Comparison of ENCODE assay signal across 20 cellular contexts in genomic region chr16:2934450-2934849, GRCh38. TPM values are rescaled to one million over a fixed set of nuclear protein-coding genes. Genes with fewer than 3 reads are reported as not detected.
DNase-seq lines count a peak whose midpoint lies in the region; ATAC-seq and TF ChIP-seq lines count a peak whose summit lies in the region.
"Had no signal": no experiment of that assay in that cellular context is flagged by ENCODE, and none has a peak within 500 bp of the region (broad histone marks: within the 10 kb centered on the region; RNA-seq: fewer than 3 reads in every experiment).

No MANE protein-coding gene starts in this region.

- H3K4me1 ChIP-seq in HEK293 (ENCODE audit: control insufficient read depth, insufficient read depth, low read length) (no peaks in the 10 kb centered on the region), Panc1 (ENCODE audit: control insufficient read depth, insufficient read depth, low read length) (no peaks in the 10 kb centered on the region)
- H3K4me1 ChIP-seq: SJCRH30 had no signal

- H3K27ac Mint-ChIP-seq in activated naive CD4-positive, alpha-beta T cell treated with anti-CD3 and anti-CD28 coated beads, Interleukin-2, amount 50 U/mL, for 24 hours, result peak overlapping the region; percentile 68
- peak overlapping the region; percentile 58 for H3K27ac Mint-ChIP-seq in progenitor cell of endocrine pancreas
- no peak overlapping the region for H3K27ac Mint-ChIP-seq in activated CD8-positive, alpha-beta memory T cell treated with anti-CD3 and anti-CD28 coated beads, Interleukin-2, amount 10 ng/mL, durations not matched to agents 7 days and 5 days
- H3K27ac Mint-ChIP-seq: CD8-positive, alpha-beta memory T cell had no signal

- H3K4me3 ChIP-seq in HEK293 (ENCODE audit: low read depth, low read length) (no peak overlapping the region), Panc1 (ENCODE audit: low read depth in 2 of 2, low read length in 2 of 2) (no peak overlapping the region)
- H3K4me3 ChIP-seq: SJCRH30 had no signal

- no peaks in the 10 kb centered on the region for H3K27me3 Mint-ChIP-seq in activated naive CD4-positive, alpha-beta T cell treated with anti-CD3 and anti-CD28 coated beads, Interleukin-2, amount 50 U/mL, for 24 hours
- H3K27me3 Mint-ChIP-seq in progenitor cell of endocrine pancreas, result no peaks in the 10 kb centered on the region
- no peaks in the 10 kb centered on the region for H3K27me3 Mint-ChIP-seq in activated CD8-positive, alpha-beta memory T cell treated with anti-CD3 and anti-CD28 coated beads, Interleukin-2, amount 10 ng/mL, durations not matched to agents 7 days and 5 days
- H3K27me3 Mint-ChIP-seq: CD8-positive, alpha-beta memory T cell had no signal

- H3K9me3 ChIP-seq in HEK293 (ENCODE audit: control insufficient read depth, insufficient read depth, low read depth, low read length) (no peaks in the 10 kb centered on the region), Panc1 (ENCODE audit: control insufficient read depth, insufficient read depth, low read depth, low read length) (no peaks in the 10 kb centered on the region)
- H3K9me3 ChIP-seq: SJCRH30 had no signal

- no peak for TF ChIP-seq CTCF in HEK293 (tag by site-specific recombination; IDR thresholded peaks at IDR 0.05)
- TF ChIP-seq CTCF in Panc1 (IDR thresholded peaks at IDR 0.05), result no peak
- no peak for TF ChIP-seq CTCF in progenitor cell of endocrine pancreas (IDR thresholded peaks at IDR 0.05; ENCODE audit: unreplicated experiment)

- BruUV-seq in Panc1 (replicated peaks; lab: Mats Ljungman, UMichigan), result TSS peak; percentile 62

- CTCF ChIA-PET in HEK293 (lab: Yijun Ruan, JAX), result interaction anchor here (0.6 to 1.1 kb wide), 2 partner anchors 15 to 738 kb away, joined by 3 to 4 read pairs; no protein-coding TSS in a partner anchor
- CTCF ChIA-PET in Panc1 (lab: Charles Lee), result interaction anchor here (0.6 kb wide), 1 partner anchor 96 kb away, joined by 9 read pairs; no protein-coding TSS in a partner anchor
- CTCF ChIA-PET in activated CD8-positive, alpha-beta memory T cell treated with anti-CD3 and anti-CD28 coated beads, Interleukin-2, amount 10 ng/mL, durations not matched to agents 7 days and 5 days (lab: Charles Lee), result no interaction called here

- H3K9me3 Mint-ChIP-seq in activated naive CD4-positive, alpha-beta T cell treated with anti-CD3 and anti-CD28 coated beads, Interleukin-2, amount 50 U/mL, for 24 hours, result no peaks in the 10 kb centered on the region
- H3K9me3 Mint-ChIP-seq in progenitor cell of endocrine pancreas (ENCODE audit: low read depth), result no peaks in the 10 kb centered on the region
- no peaks in the 10 kb centered on the region for H3K9me3 Mint-ChIP-seq in activated CD8-positive, alpha-beta memory T cell treated with anti-CD3 and anti-CD28 coated beads, Interleukin-2, amount 10 ng/mL, durations not matched to agents 7 days and 5 days (ENCODE audit: low read depth)
- H3K9me3 Mint-ChIP-seq: CD8-positive, alpha-beta memory T cell had no signal

- DNase-seq in activated naive CD4-positive, alpha-beta T cell (lab: John Stamatoyannopoulos, UW), result no peak
- DNase-seq in Panc1 (ENCODE audit: low read depth, low spot score), result no peak
- DNase-seq in progenitor cell of endocrine pancreas (ENCODE audit: low spot score, unreplicated experiment), result no peak
- no peak for DNase-seq in activated CD8-positive, alpha-beta memory T cell treated with anti-CD3 and anti-CD28 coated beads, Interleukin-2, amount 10 ng/mL, durations not matched to agents 7 days and 5 days
- no peak for DNase-seq in globus pallidus (ENCODE audit: low spot score)
- DNase-seq: 8988T; Calu3; CD8-positive, alpha-beta memory T cell; GOT3; NCI-H1105; NCI-H2029; NCI-H226; NCI-H510A treated with DMSO at 0.1 percent for 48 hours; NCI-H748 treated with DMSO at 0.1 percent for 48 hours; SJCRH30; T-helper 1 cell had no signal

- H3K36me3 Mint-ChIP-seq in activated naive CD4-positive, alpha-beta T cell treated with anti-CD3 and anti-CD28 coated beads, Interleukin-2, amount 50 U/mL, for 24 hours, result peaks cover 7% of the 10 kb centered on the region
- peaks cover 6% of the 10 kb centered on the region for H3K36me3 Mint-ChIP-seq in progenitor cell of endocrine pancreas (ENCODE audit: insufficient read depth)
- peaks cover 10% of the 10 kb centered on the region for H3K36me3 Mint-ChIP-seq in activated CD8-positive, alpha-beta memory T cell treated with anti-CD3 and anti-CD28 coated beads, Interleukin-2, amount 10 ng/mL, durations not matched to agents 7 days and 5 days

- H3K27me3 ChIP-seq in Panc1 (ENCODE audit: control insufficient read depth, insufficient read depth, low read length), result no peaks in the 10 kb centered on the region
- H3K27me3 ChIP-seq: SJCRH30 had no signal

- no peak overlapping the region for H3K27ac ChIP-seq in HEK293 (ENCODE audit: extremely low read depth, low read depth, low read length)
- H3K27ac ChIP-seq in Panc1 (ENCODE audit: low read length), result no peak overlapping the region
- H3K27ac ChIP-seq: C4-2B, SJCRH30 had no signal

- in situ Hi-C loops in Panc1 (cut with HindIII; ENCODE audit: low pct_unique_long_range_greater_than_20kb, low sequenced_read_pairs), result no loop called here

- H3K4me1 Mint-ChIP-seq in activated naive CD4-positive, alpha-beta T cell treated with anti-CD3 and anti-CD28 coated beads, Interleukin-2, amount 50 U/mL, for 24 hours, result no peaks in the 10 kb centered on the region
- no peaks in the 10 kb centered on the region for H3K4me1 Mint-ChIP-seq in progenitor cell of endocrine pancreas (ENCODE audit: low read depth)
- no peaks in the 10 kb centered on the region for H3K4me1 Mint-ChIP-seq in activated CD8-positive, alpha-beta memory T cell treated with anti-CD3 and anti-CD28 coated beads, Interleukin-2, amount 10 ng/mL, durations not matched to agents 7 days and 5 days
- H3K4me1 Mint-ChIP-seq: CD8-positive, alpha-beta memory T cell had no signal

- H3K36me3 ChIP-seq in HEK293 (ENCODE audit: control insufficient read depth in 2 of 2, insufficient read depth in 1 of 2, low read length in 2 of 2) (peaks cover 4 to 77% of the 10 kb centered on the region in 2 experiments; a peak in 2 of 3 replicates), Panc1 (ENCODE audit: control insufficient read depth, insufficient read depth, low read length) (no peaks in the 10 kb centered on the region)

- no peak for ATAC-seq in Panc1
- no peak for ATAC-seq in HG03342 (IDR thresholded peaks at IDR 0.05; ENCODE audit: unreplicated experiment)
- ATAC-seq in activated CD8-positive, alpha-beta memory T cell treated with anti-CD3 and anti-CD28 coated beads, Interleukin-2, amount 10 ng/mL, durations not matched to agents 7 days and 5 days, result no peak

- intact Hi-C loops in Panc1 (cut with micrococcal nuclease; ENCODE audit: unreplicated experiment), result no loop called here

- POLR2A ChIA-PET in HEK293 (lab: Yijun Ruan, JAX), result no interaction called here
- POLR2A ChIA-PET in Panc1 (lab: Charles Lee), result no interaction called here

- no peak overlapping the region for H3K4me3 Mint-ChIP-seq in activated naive CD4-positive, alpha-beta T cell treated with anti-CD3 and anti-CD28 coated beads, Interleukin-2, amount 50 U/mL, for 24 hours
- H3K4me3 Mint-ChIP-seq in progenitor cell of endocrine pancreas (ENCODE audit: low read depth), result no peak overlapping the region
- no peak overlapping the region for H3K4me3 Mint-ChIP-seq in activated CD8-positive, alpha-beta memory T cell treated with anti-CD3 and anti-CD28 coated beads, Interleukin-2, amount 10 ng/mL, durations not matched to agents 7 days and 5 days
- H3K4me3 Mint-ChIP-seq: CD8-positive, alpha-beta memory T cell had no signal

TF ChIP-seq in HEK293, 187 proteins besides CTCF, POLR2A, EP300 and RAD21:
- TF ChIP-seq IKZF3 (tag by site-specific recombination; IDR thresholded peaks at IDR 0.05) (no peak), ZNF600 (tag by site-specific recombination; IDR thresholded peaks at IDR 0.05) (peak; percentile 72), REPIN1 (tag by site-specific recombination; IDR thresholded peaks at IDR 0.05; ENCODE audit: low read depth) (no peak), ZFP69B (tag by site-specific recombination; IDR thresholded peaks at IDR 0.05) (no peak), ZNF23 (tag by site-specific recombination; IDR thresholded peaks at IDR 0.05; ENCODE audit: borderline replicate concordance) (no peak)
TF ChIP-seq in HEK293: peak in this region for 1.

RNA-seq across cellular contexts. Expression of gene FLYWCH1, which starts 22.7 kb away (rescaled TPM):
- total RNA-seq in Panc1 (2021; ENCODE audit: unreplicated experiment), result 67.9 TPM
- polyA plus RNA-seq in Panc1 (2012; ENCODE audit: insufficient read length), result 76.9 TPM
- 19.5 and 20.7 TPM in 2 replicates for total RNA-seq in progenitor cell of endocrine pancreas
- 10 to 100 TPM; 52.7 to 58.1 TPM for total RNA-seq in activated CD8-positive, alpha-beta memory T cell treated with anti-CD3 and anti-CD28 coated beads, Interleukin-2, amount 10 ng/mL, durations not matched to agents 7 days and 5 days

RNA-seq across cellular contexts. Expression of gene KREMEN2, which starts 29.6 kb away (rescaled TPM):
- total RNA-seq in Panc1 (2021; ENCODE audit: unreplicated experiment) (10.8 TPM), progenitor cell of endocrine pancreas (0.31 and 0.47 TPM in 2 replicates)
- 12.1 TPM for polyA plus RNA-seq in Panc1 (2012; ENCODE audit: insufficient read length)
- total RNA-seq in activated CD8-positive, alpha-beta memory T cell treated with anti-CD3 and anti-CD28 coated beads, Interleukin-2, amount 10 ng/mL, durations not matched to agents 7 days and 5 days, result under 1 TPM; 0.35 to 0.40 TPM
- total RNA-seq: Calu3; CD8-positive, alpha-beta memory T cell had no signal
- polyA plus RNA-seq: CD8-positive, alpha-beta memory T cell had no signal

RNA-seq across cellular contexts. Expression of gene PAQR4, which starts 34.7 kb away (rescaled TPM):
- 51.8 TPM for total RNA-seq in Panc1 (2021; ENCODE audit: unreplicated experiment)
- polyA plus RNA-seq in Panc1 (2012; ENCODE audit: insufficient read length), result 52.6 TPM
- 13.0 and 13.1 TPM in 2 replicates for total RNA-seq in progenitor cell of endocrine pancreas
- 10 to 100 TPM; 58.7 to 62.9 TPM for total RNA-seq in activated CD8-positive, alpha-beta memory T cell treated with anti-CD3 and anti-CD28 coated beads, Interleukin-2, amount 10 ng/mL, durations not matched to agents 7 days and 5 days

RNA-seq across cellular contexts. Expression of gene PKMYT1, which starts 45.8 kb away (rescaled TPM):
- 105 TPM for total RNA-seq in Panc1 (2021; ENCODE audit: unreplicated experiment)
- polyA plus RNA-seq in Panc1 (2012; ENCODE audit: insufficient read length), result 58.1 TPM
- 33.7 and 36.5 TPM in 2 replicates for total RNA-seq in progenitor cell of endocrine pancreas
- total RNA-seq in activated CD8-positive, alpha-beta memory T cell treated with anti-CD3 and anti-CD28 coated beads, Interleukin-2, amount 10 ng/mL, durations not matched to agents 7 days and 5 days, result 100 to 1,000 TPM; 146 to 199 TPM

RNA-seq across cellular contexts. Expression of gene FLYWCH2, which starts 51.4 kb away (rescaled TPM):
- 77.3 TPM for total RNA-seq in Panc1 (2021; ENCODE audit: unreplicated experiment)
- polyA plus RNA-seq in Panc1 (2012; ENCODE audit: insufficient read length), result 161 TPM
- 26.3 and 26.9 TPM in 2 replicates for total RNA-seq in progenitor cell of endocrine pancreas
- 10 to 100 TPM; 19.6 to 19.7 TPM for total RNA-seq in activated CD8-positive, alpha-beta memory T cell treated with anti-CD3 and anti-CD28 coated beads, Interleukin-2, amount 10 ng/mL, durations not matched to agents 7 days and 5 days
